ENCODE assay signal across 17 cellular contexts in the genomic region with DNA sequence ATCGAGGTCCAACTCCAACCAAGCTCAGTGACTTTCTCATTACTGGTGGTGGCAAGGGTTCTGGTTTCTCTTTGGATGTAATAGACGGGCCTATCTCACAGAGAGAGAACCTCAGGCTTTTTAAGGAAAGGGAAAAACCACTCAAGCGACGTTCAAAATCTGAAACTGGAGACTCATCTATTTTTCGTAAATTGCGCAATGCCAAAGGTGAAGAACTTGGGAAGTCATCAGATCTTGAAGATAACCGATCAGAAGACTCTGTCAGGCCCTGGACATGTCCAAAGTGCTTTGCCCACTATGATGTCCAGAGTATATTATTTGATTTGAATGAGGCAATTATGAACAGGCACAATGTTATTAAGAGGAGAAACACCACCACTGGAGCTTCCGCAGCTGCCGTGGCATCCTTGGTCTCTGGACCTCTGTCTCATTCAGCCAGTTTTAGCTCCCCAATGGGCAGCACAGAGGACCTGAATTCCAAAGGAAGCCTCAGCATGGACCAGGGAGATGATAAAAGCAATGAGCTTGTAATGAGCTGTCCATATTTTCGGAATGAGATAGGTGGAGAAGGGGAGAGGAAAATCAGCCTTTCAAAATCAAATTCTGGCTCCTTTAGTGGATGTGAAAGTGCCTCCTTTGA.
"Had no signal": no experiment of that assay in that cellular context is flagged by ENCODE, and none has a peak within 500 bp of the region (broad histone marks: within the 10 kb centered on the region; RNA-seq: fewer than 3 reads in every experiment).

No MANE protein-coding gene starts in this region.

- H3K4me3 ChIP-seq: lower lobe of right lung, spleen, upper lobe of right lung had no signal

- ATAC-seq: activated naive CD8-positive, alpha-beta T cell treated with anti-CD3 and anti-CD28 coated beads, Interleukin-2, amount 50 U/mL, for 24 hours; lower lobe of right lung; naive thymus-derived CD8-positive, alpha-beta T cell; stimulated activated naive CD8-positive, alpha-beta T cell treated with anti-CD3 and anti-CD28 coated beads, Interleukin-15, Interleukin-2, amounts not matched to agents 100 U/mL and 50 U/mL, for 24 hours; upper lobe of right lung had no signal

- H3K4me3 Mint-ChIP-seq: activated naive CD8-positive, alpha-beta T cell treated with anti-CD3 and anti-CD28 coated beads, Interleukin-2, amount 50 U/mL, for 24 hours; activated T-helper 1 cell treated with anti-CD3 and anti-CD28 coated beads, Interleukin-12 subunit alpha, Interleukin-12 subunit beta, Interleukin-2, Interleukin-4 antibody, amounts not matched to agents 30 ng/mL and 10 ng/mL and 1 ng/mL, durations not matched to agents 14 hours and 24 hours and 36 hours had no signal

- H3K9me3 Mint-ChIP-seq: activated naive CD8-positive, alpha-beta T cell treated with anti-CD3 and anti-CD28 coated beads, Interleukin-2, amount 50 U/mL, for 24 hours; activated T-helper 1 cell treated with anti-CD3 and anti-CD28 coated beads, Interleukin-12 subunit alpha, Interleukin-12 subunit beta, Interleukin-2, Interleukin-4 antibody, amounts not matched to agents 30 ng/mL and 10 ng/mL and 1 ng/mL, durations not matched to agents 14 hours and 24 hours and 36 hours; naive thymus-derived CD8-positive, alpha-beta T cell had no signal

- H3K27me3 Mint-ChIP-seq: activated naive CD8-positive, alpha-beta T cell treated with anti-CD3 and anti-CD28 coated beads, Interleukin-2, amount 50 U/mL, for 24 hours; naive thymus-derived CD8-positive, alpha-beta T cell had no signal

- DNase-seq: activated CD4-positive, alpha-beta T cell treated with anti-CD3 and anti-CD28 coated beads for 1 hour; activated CD4-positive, alpha-beta T cell treated with anti-CD3 and anti-CD28 coated beads, Interleukin-2, amount 50 U/mL, for 48 hours; activated CD8-positive, alpha-beta memory T cell treated with anti-CD3 and anti-CD28 coated beads, Interleukin-2, amount 50 U/mL, for 4 hours; activated naive CD4-positive, alpha-beta T cell; activated naive CD8-positive, alpha-beta T cell treated with anti-CD3 and anti-CD28 coated beads, Interleukin-2, amount 50 U/mL, for 24 hours; central memory CD4-positive, alpha-beta T cell; lower lobe of right lung; naive thymus-derived CD8-positive, alpha-beta T cell; posterior cingulate gyrus; spleen; stimulated activated CD4-positive, alpha-beta T cell treated with anti-CD3 and anti-CD28 coated beads, Interleukin-1b, Interleukin-23, amount 100 ng/mL, for 48 hours; stimulated activated naive CD8-positive, alpha-beta T cell treated with anti-CD3 and anti-CD28 coated beads, Interleukin-15, Interleukin-2, amounts not matched to agents 100 U/mL and 50 U/mL, for 24 hours; SW 1271; T-helper 9 cell; upper lobe of right lung had no signal

- H3K36me3 ChIP-seq: lower lobe of right lung, neutrophil, upper lobe of right lung had no signal

- H3K27ac ChIP-seq: lower lobe of right lung, spleen, upper lobe of right lung had no signal

- H3K27ac Mint-ChIP-seq: activated naive CD8-positive, alpha-beta T cell treated with anti-CD3 and anti-CD28 coated beads, Interleukin-2, amount 50 U/mL, for 24 hours; activated T-helper 1 cell treated with anti-CD3 and anti-CD28 coated beads, Interleukin-12 subunit alpha, Interleukin-12 subunit beta, Interleukin-2, Interleukin-4 antibody, amounts not matched to agents 30 ng/mL and 10 ng/mL and 1 ng/mL, durations not matched to agents 14 hours and 24 hours and 36 hours had no signal

- H3K27me3 ChIP-seq: neutrophil, spleen, upper lobe of right lung had no signal

- H3K9me3 ChIP-seq: lower lobe of right lung, neutrophil, spleen, upper lobe of right lung had no signal
